11 cellular contexts compared by ENCODE assay signal in genomic region chr3:186788482-186789370, GRCh38. TPM values are rescaled to one million over a fixed set of nuclear protein-coding genes. Genes with fewer than 3 reads are reported as not detected.
DNase-seq lines count a peak whose midpoint lies in the region; ATAC-seq, FAIRE-seq and TF ChIP-seq lines count a peak whose summit lies in the region.
"Had no signal": no experiment of that assay in that cellular context is flagged by ENCODE, and none has a peak within 500 bp of the region (broad histone marks: within the 10 kb centered on the region; RNA-seq: fewer than 3 reads in every experiment).

No MANE protein-coding gene starts in this region.

- H2AFZ ChIP-seq in HepG2 (ENCODE audit: low read length): no peak overlapping the region
- no peak overlapping the region for H2AFZ ChIP-seq in OCI-LY1 (ENCODE audit: low read length)
- no peak overlapping the region for H2AFZ ChIP-seq in H1 (ENCODE audit: low read length)

- no peak overlapping the region for H3K14ac ChIP-seq in H1 (ENCODE audit: insufficient read length)

- TF ChIP-seq CTCF in HepG2 (CRISPR knock-in tag; IDR thresholded peaks at IDR 0.05): no peak
- TF ChIP-seq CTCF in right lobe of liver (IDR thresholded peaks at IDR 0.05): no peak
- TF ChIP-seq CTCF in OCI-LY1 (IDR thresholded peaks at IDR 0.05; ENCODE audit: low read length): no peak
- TF ChIP-seq CTCF in H1 (IDR thresholded peaks at IDR 0.05; ENCODE audit: control extremely low read depth in 1 of 3, insufficient read depth in 1 of 3, low read depth in 1 of 3, low read length in 3 of 3): no peak

- H2BK5ac ChIP-seq in H1 (ENCODE audit: low read depth, low read length): no peak overlapping the region

- peaks cover 37% of the 10 kb centered on the region for H3K4me1 ChIP-seq in HepG2 (ENCODE audit: insufficient read depth, low read length)
- peaks cover 0 to 33% (median 10%) of the 10 kb centered on the region in 4 donors for H3K4me1 ChIP-seq in right lobe of liver
- peaks cover 40% of the 10 kb centered on the region for H3K4me1 ChIP-seq in OCI-LY1 (ENCODE audit: insufficient read depth, low read length, severe bottlenecking)
- peaks cover 0 to 2% (median 0%) of the 10 kb centered on the region in 4 experiments; a peak in 2 of 7 replicates for H3K4me1 ChIP-seq in H1 (replicated peaks in 1 of 4; ENCODE audit: control insufficient read depth in 3 of 4, insufficient read depth in 4 of 4, low read length in 3 of 4)

- H4K20me1 ChIP-seq in HepG2 (ENCODE audit: insufficient read depth, low read length) (peaks cover 64% of the 10 kb centered on the region), OCI-LY1 (ENCODE audit: insufficient read depth, low read length) (peaks cover 11% of the 10 kb centered on the region; the same call in 1 of the 2 replicates), H1 (replicated peaks in 1 of 2; ENCODE audit: control insufficient read depth in 1 of 2, insufficient read depth in 2 of 2, low read length in 2 of 2) (peaks cover 27 to 32% of the 10 kb centered on the region in 2 experiments)

- no TSS peak for BruUV-seq in HepG2 (replicated peaks; lab: Mats Ljungman, UMichigan)

- no peak for TF ChIP-seq EP300 in HepG2 (IDR thresholded peaks at IDR 0.05; ENCODE audit: low read depth in 2 of 2, low read length in 2 of 2)
- no peak for TF ChIP-seq EP300 in HepG2 (CRISPR knock-in tag; IDR thresholded peaks at IDR 0.05; ENCODE audit: borderline replicate concordance)
- no peak for TF ChIP-seq EP300 in H1 (IDR thresholded peaks at IDR 0.05; ENCODE audit: borderline replicate concordance in 1 of 2, low read depth in 2 of 2, low read length in 2 of 2)

- H3K27me3 ChIP-seq in HepG2 (ENCODE audit: control insufficient read depth in 1 of 2, insufficient read depth in 2 of 2, low read length in 2 of 2): no peaks in the 10 kb centered on the region; a peak in 1 of 5 replicates
- no peaks in the 10 kb centered on the region for H3K27me3 ChIP-seq in right lobe of liver
- no peaks in the 10 kb centered on the region for H3K27me3 ChIP-seq in OCI-LY1 (ENCODE audit: insufficient read depth, low read length)
- H3K27me3 ChIP-seq in H1 (replicated peaks in 1 of 4; ENCODE audit: control insufficient read depth in 3 of 4, extremely low read depth in 1 of 4, insufficient read depth in 3 of 4, low read length in 3 of 4): no peaks in the 10 kb centered on the region

- peaks cover 6% of the 10 kb centered on the region for H3K23me2 ChIP-seq in H1 (ENCODE audit: low read depth, low read length)

- TF ChIP-seq RAD21 in HepG2 (CRISPR knock-in tag; IDR thresholded peaks at IDR 0.05) (no peak), H1 (IDR thresholded peaks at IDR 0.05 in 1 of 2, conservative IDR thresholded peaks at IDR 0.05 in 1 of 2; ENCODE audit: low read depth in 2 of 2, low read length in 2 of 2) (no peak)

- H3K36me3 ChIP-seq in HepG2 (replicated peaks in 1 of 2; ENCODE audit: control insufficient read depth in 1 of 2, insufficient read depth in 2 of 2, low read length in 2 of 2) (peaks cover 21 to 62% of the 10 kb centered on the region in 2 experiments), right lobe of liver (peaks cover 15 to 64% (median 50%) of the 10 kb centered on the region in 4 donors), OCI-LY1 (ENCODE audit: insufficient read depth, low read length) (peaks cover 97% of the 10 kb centered on the region), H1 (ENCODE audit: control insufficient read depth in 2 of 4, insufficient read depth in 4 of 4, low read length in 3 of 4) (peaks cover 42 to 96% (median 80%) of the 10 kb centered on the region in 4 experiments)

- CTCF ChIA-PET in HepG2 (lab: Yijun Ruan, JAX; ENCODE audit: low intra/inter-chr PET ratio, low total read pairs): no interaction called here
- CTCF ChIA-PET in H1 (lab: Charles Lee; ENCODE audit: partially characterized antibody): interaction anchor here (1.6 kb wide), 1 partner anchor 199 kb away, joined by 7 read pairs; no protein-coding TSS in a partner anchor

- no peak overlapping the region for H2BK20ac ChIP-seq in H1 (ENCODE audit: low read length)

- H3K23ac ChIP-seq in H1 (ENCODE audit: insufficient read length): no peak overlapping the region

- H3K18ac ChIP-seq in H1 (ENCODE audit: extremely low read depth, low read length): no peak overlapping the region

- H3K56ac ChIP-seq in H1 (replicated peaks; ENCODE audit: insufficient read length, low read depth, low read length): no peak overlapping the region

- no peaks in the 10 kb centered on the region for H3K9me2 ChIP-seq in OCI-LY1 (ENCODE audit: low read depth, low read length)

- in situ Hi-C loops in HepG2 (cut with HindIII; ENCODE audit: extremely low pct_ligation_motif_present, low pct_unique_long_range_greater_than_20kb): no loop called here

- intact Hi-C loops in HepG2 (cut with micrococcal nuclease; ENCODE audit: unreplicated experiment): no loop called here
- intact Hi-C loops in right lobe of liver (cut with DNase I): no loop called here

- no peak overlapping the region for H3K9ac ChIP-seq in HepG2 (ENCODE audit: insufficient read depth, low read depth, low read length)
- H3K9ac ChIP-seq in OCI-LY1 (ENCODE audit: low read length): no peak overlapping the region
- no peak overlapping the region for H3K9ac ChIP-seq in H1 (replicated peaks in 1 of 4; ENCODE audit: extremely low read depth in 1 of 4, low read depth in 3 of 4, low read length in 3 of 4)

- H2BK15ac ChIP-seq in H1 (ENCODE audit: low read length): no peak overlapping the region

- H3K4me3 ChIP-seq in HepG2 (replicated peaks in 1 of 3; ENCODE audit: insufficient read depth in 1 of 3, low read depth in 2 of 3, low read length in 3 of 3) (no peak overlapping the region), right lobe of liver (no peak overlapping the region), OCI-LY1 (ENCODE audit: low read depth, low read length, poor library complexity, severe bottlenecking) (no peak overlapping the region), H1 (ENCODE audit: extremely low read depth in 1 of 4, insufficient read depth in 2 of 4, low read depth in 3 of 4, low read length in 4 of 4) (no peak overlapping the region; a peak in 1 of 8 replicates)

- H3K79me2 ChIP-seq in HepG2 (ENCODE audit: insufficient read depth, low read length) (peaks cover 30% of the 10 kb centered on the region), OCI-LY1 (ENCODE audit: insufficient read depth, low read length) (peaks cover 24% of the 10 kb centered on the region), H1 (ENCODE audit: control insufficient read depth in 1 of 2, insufficient read depth in 2 of 2, low read length in 2 of 2) (peaks cover 16 to 42% of the 10 kb centered on the region in 2 experiments)

- POLR2A ChIA-PET in HepG2 (lab: Yijun Ruan, JAX): no interaction called here
- POLR2A ChIA-PET in H1 (lab: Charles Lee; ENCODE audit: partially characterized antibody): interaction anchor here (0.5 to 7.6 kb wide), 29 partner anchors 9 to 249 kb away, joined by 3 to 166 read pairs (median 4); partner anchors contain the start of genes DNAJB11, KNG1 and RFC4

- no peak overlapping the region for H4K91ac ChIP-seq in H1 (replicated peaks; ENCODE audit: insufficient read length, low read length)

- peaks cover 84% of the 10 kb centered on the region for H3F3A ChIP-seq in OCI-LY1 (ENCODE audit: insufficient read depth, low read length)

- ATAC-seq in HepG2: no peak
- ATAC-seq in right lobe of liver: no peak
- no peak for ATAC-seq in GM18861 (IDR thresholded peaks at IDR 0.05; ENCODE audit: unreplicated experiment)
- ATAC-seq: left cardiac atrium had no signal

- no peak for DNase-seq in HepG2 (ENCODE audit: low spot score)
- no peak for DNase-seq in right lobe of liver
- no peak for DNase-seq in H1 (ENCODE audit: low read depth in 1 of 2, low spot score in 2 of 2)
- DNase-seq in DMS79 treated with DMSO at 0.1 percent for 48 hours (lab: John Stamatoyannopoulos, UW): no peak
- DNase-seq in NCI-H510A treated with DMSO at 0.1 percent for 48 hours (lab: John Stamatoyannopoulos, UW): no peak
- no peak for DNase-seq in caudate nucleus (lab: John Stamatoyannopoulos, UW)
- DNase-seq: left cardiac atrium, NCI-H748 treated with DMSO at 0.1 percent for 48 hours had no signal

- TF ChIP-seq POLR2A in HepG2 (IDR thresholded peaks at IDR 0.05; ENCODE audit: insufficient read depth in 1 of 2, low read depth in 2 of 2, low read length in 2 of 2) (peak in 1 of 2 experiments; percentile 3; a peak in 1 of 4 replicates), right lobe of liver (IDR thresholded peaks at IDR 0.05) (no peak), H1 (IDR thresholded peaks at IDR 0.05; ENCODE audit: control extremely low read depth in 1 of 2, low read depth in 2 of 2, low read length in 2 of 2) (peak; percentile 29 to 91)

- H3K4ac ChIP-seq in H1 (replicated peaks; ENCODE audit: insufficient read length, low read depth, low read length): no peak overlapping the region

- H3K79me1 ChIP-seq in H1 (ENCODE audit: low read depth, low read length): no peaks in the 10 kb centered on the region

- no peak overlapping the region for H3K27ac ChIP-seq in HepG2 (ENCODE audit: extremely low read length, insufficient read depth, low read length)
- H3K27ac ChIP-seq in right lobe of liver: no peak overlapping the region
- H3K27ac ChIP-seq in OCI-LY1 (ENCODE audit: low read depth, low read length, poor library complexity, severe bottlenecking): no peak overlapping the region
- no peak overlapping the region for H3K27ac ChIP-seq in H1 (ENCODE audit: low read depth, low read length)
- H3K27ac ChIP-seq in caudate nucleus (ENCODE audit: low read depth, low read length): no peak overlapping the region

- no peak overlapping the region for H4K5ac ChIP-seq in H1 (ENCODE audit: insufficient read length, low read depth, low read length)

- no peak overlapping the region; the same call in 1 of the 2 replicates for H4K8ac ChIP-seq in H1 (ENCODE audit: extremely low read depth, insufficient read depth, low read length)

- FAIRE-seq in HepG2 (lab: Jason Lieb, UNC) (peak; percentile 15), H1 (lab: Jason Lieb, UNC) (peak; percentile 52)

- no peak overlapping the region for H3K4me2 ChIP-seq in HepG2 (ENCODE audit: low read depth, low read length)
- H3K4me2 ChIP-seq in OCI-LY1 (ENCODE audit: low read length): 0 out of 2 replicates have a peak overlapping the region, but pooled peaks have one; percentile 0
- H3K4me2 ChIP-seq in H1 (ENCODE audit: insufficient read depth in 1 of 2, low read depth in 2 of 2, low read length in 2 of 2): no peak overlapping the region

- WGBS in HepG2 (ENCODE audit: low lambda C conversion rate): 76% methylated on average over 13 of the region's 13 CpGs
- 41% methylated on average over 13 of the region's 13 CpGs for WGBS in right lobe of liver (ENCODE audit: insufficient coverage, low coverage, low lambda C conversion rate, missing lambda C conversion rate)
- WGBS in H1 (ENCODE audit: extremely low coverage in 1 of 2, insufficient coverage in 1 of 2, insufficient read length in 1 of 2, insufficient replicate concordance in 2 of 2, low coverage in 1 of 2, low lambda C conversion rate in 2 of 2, missing lambda C conversion rate in 1 of 2), 2 experiments: 88% methylated on average over 13 of the region's 13 CpGs; no CpG with 5 or more reads in 1 of the 2 experiments

- no peak overlapping the region for H2BK120ac ChIP-seq in H1 (replicated peaks; ENCODE audit: low read depth, low read length)

- H2BK12ac ChIP-seq in H1 (ENCODE audit: low read depth, low read length): no peak overlapping the region

- H3K9me3 ChIP-seq in HepG2 (ENCODE audit: low read length) (no peaks in the 10 kb centered on the region), right lobe of liver (no peaks in the 10 kb centered on the region), OCI-LY1 (ENCODE audit: low read length) (no peaks in the 10 kb centered on the region), H1 (ENCODE audit: insufficient read depth in 2 of 2, low read depth in 1 of 2, low read length in 1 of 2) (no peaks in the 10 kb centered on the region)

- H2AK5ac ChIP-seq in H1 (ENCODE audit: low read depth, low read length): no peak overlapping the region

RNA-seq across cellular contexts. Expression of gene EIF4A2, which starts 5.3 kb away (rescaled TPM):
- 446 and 480 TPM in 2 replicates for total RNA-seq in HepG2 (2016; rRNA removed; fragmentation: Illumina TruSeq; extraction: Trizol)
- 146 and 165 TPM in 2 replicates for total RNA-seq in HepG2 (2016; cell fraction: cytosol; rRNA removed; fragmentation: Illumina TruSeq; extraction: Trizol; ENCODE audit: low read depth)
- total RNA-seq in HepG2 (2016; cell fraction: insoluble cytoplasmic fraction; rRNA removed; fragmentation: Illumina TruSeq; extraction: Trizol): 450 and 480 TPM in 2 replicates
- 286 and 327 TPM in 2 replicates for total RNA-seq in HepG2 (2016; cell fraction: membrane; rRNA removed; fragmentation: Illumina TruSeq; extraction: Trizol)
- total RNA-seq in HepG2 (2016; cell fraction: nucleus; rRNA removed; fragmentation: Illumina TruSeq; extraction: Trizol): 656 and 709 TPM in 2 replicates
- polyA plus RNA-seq in HepG2 (2011; rRNA removed): 475 and 596 TPM in 2 replicates
- polyA plus RNA-seq in HepG2 (2011; cell fraction: cytosol; rRNA removed): 247 and 610 TPM in 2 replicates
- 443 and 672 TPM in 2 replicates for polyA plus RNA-seq in HepG2 (2011; cell fraction: nucleus; rRNA removed)
- 536 and 611 TPM in 2 replicates for polyA plus RNA-seq in HepG2 (2012)
- polyA plus RNA-seq in HepG2 (2016; cell fraction: cytosol; fragmentation: Illumina TruSeq; extraction: Trizol; ENCODE audit: low read depth): 52.8 and 60.6 TPM in 2 replicates
- polyA plus RNA-seq in HepG2 (2016; cell fraction: insoluble cytoplasmic fraction; fragmentation: Illumina TruSeq; extraction: Trizol; ENCODE audit: low read depth): 340 and 366 TPM in 2 replicates
- polyA plus RNA-seq in HepG2 (2016; cell fraction: membrane; fragmentation: Illumina TruSeq; extraction: Trizol; ENCODE audit: low read depth): 139 and 154 TPM in 2 replicates
- polyA plus RNA-seq in HepG2 (2016; cell fraction: nucleus; fragmentation: Illumina TruSeq; extraction: Trizol; ENCODE audit: insufficient read depth, low read depth): 727 and 748 TPM in 2 replicates
- polyA minus RNA-seq in HepG2 (2011; rRNA and poly(A)+ RNA removed; ENCODE audit: low replicate concordance): 191 and 270 TPM in 2 replicates
- polyA minus RNA-seq in HepG2 (2011; cell fraction: cytosol; rRNA and poly(A)+ RNA removed): 288 and 321 TPM in 2 replicates
- 1,137 and 1,381 TPM in 2 replicates for polyA minus RNA-seq in HepG2 (2011; cell fraction: nucleus; rRNA and poly(A)+ RNA removed)
- 100 to 1,000 TPM in 5 of 6 experiments, 10 to 100 TPM in 1; 98.9 to 234 (median 131) TPM for total RNA-seq in right lobe of liver
- total RNA-seq in H1 (2021; fragmentation: NEBNext Ultra II Directional; extraction: Animal tissue kit (Norgen Biotek cat#: 25700)): 596 and 604 TPM in 2 replicates
- polyA plus RNA-seq in H1 (2011; rRNA removed): 401 and 527 TPM in 2 replicates
- 703 TPM for polyA plus RNA-seq in H1 (2011; cell fraction: cytosol; rRNA removed)
- polyA plus RNA-seq in H1 (2011; cell fraction: nucleus; rRNA removed): 238 TPM
- polyA plus RNA-seq in H1 (2012, experiment 1 of 2): 451 to 490 TPM (median 461 TPM) in 4 replicates
- 41.8 TPM for polyA plus RNA-seq in H1 (2012, experiment 2 of 2)
- 347 TPM for polyA plus RNA-seq in H1 (2013, experiment 1 of 2)
- polyA plus RNA-seq in H1 (2013, experiment 2 of 2): 339 TPM
- polyA minus RNA-seq in H1 (2011; rRNA and poly(A)+ RNA removed): 304 and 361 TPM in 2 replicates
- polyA minus RNA-seq in H1 (2011; cell fraction: cytosol; rRNA and poly(A)+ RNA removed): 434 TPM
- 679 TPM for polyA minus RNA-seq in H1 (2011; cell fraction: nucleus; rRNA and poly(A)+ RNA removed)

RNA-seq across cellular contexts. Expression of gene RFC4, which starts 17.6 kb away (rescaled TPM):
- 103 and 109 TPM in 2 replicates for total RNA-seq in HepG2 (2016; rRNA removed; fragmentation: Illumina TruSeq; extraction: Trizol)
- total RNA-seq in HepG2 (2016; cell fraction: cytosol; rRNA removed; fragmentation: Illumina TruSeq; extraction: Trizol; ENCODE audit: low read depth): 40.2 and 42.1 TPM in 2 replicates
- total RNA-seq in HepG2 (2016; cell fraction: insoluble cytoplasmic fraction; rRNA removed; fragmentation: Illumina TruSeq; extraction: Trizol): 106 and 115 TPM in 2 replicates
- total RNA-seq in HepG2 (2016; cell fraction: membrane; rRNA removed; fragmentation: Illumina TruSeq; extraction: Trizol): 31.0 and 31.4 TPM in 2 replicates
- total RNA-seq in HepG2 (2016; cell fraction: nucleus; rRNA removed; fragmentation: Illumina TruSeq; extraction: Trizol): 68.8 and 77.7 TPM in 2 replicates
- 15.1 and 18.5 TPM in 2 replicates for polyA plus RNA-seq in HepG2 (2011; rRNA removed)
- 7.9 and 8.6 TPM in 2 replicates for polyA plus RNA-seq in HepG2 (2011; cell fraction: cytosol; rRNA removed)
- polyA plus RNA-seq in HepG2 (2011; cell fraction: nucleus; rRNA removed): 32.1 and 36.9 TPM in 2 replicates
- polyA plus RNA-seq in HepG2 (2012): 26.8 and 40.8 TPM in 2 replicates
- 9.3 and 10.4 TPM in 2 replicates for polyA plus RNA-seq in HepG2 (2016; cell fraction: cytosol; fragmentation: Illumina TruSeq; extraction: Trizol; ENCODE audit: low read depth)
- 97.0 and 99.6 TPM in 2 replicates for polyA plus RNA-seq in HepG2 (2016; cell fraction: insoluble cytoplasmic fraction; fragmentation: Illumina TruSeq; extraction: Trizol; ENCODE audit: low read depth)
- polyA plus RNA-seq in HepG2 (2016; cell fraction: membrane; fragmentation: Illumina TruSeq; extraction: Trizol; ENCODE audit: low read depth): 10.8 and 11.9 TPM in 2 replicates
- polyA plus RNA-seq in HepG2 (2016; cell fraction: nucleus; fragmentation: Illumina TruSeq; extraction: Trizol; ENCODE audit: insufficient read depth, low read depth): 133 and 142 TPM in 2 replicates
- polyA minus RNA-seq in HepG2 (2011; rRNA and poly(A)+ RNA removed; ENCODE audit: low replicate concordance): 2.1 and 21.7 TPM in 2 replicates
- 4.9 and 11.6 TPM in 2 replicates for polyA minus RNA-seq in HepG2 (2011; cell fraction: cytosol; rRNA and poly(A)+ RNA removed)
- polyA minus RNA-seq in HepG2 (2011; cell fraction: nucleus; rRNA and poly(A)+ RNA removed): 11.7 and 14.3 TPM in 2 replicates
- 10 to 100 TPM in 2 of 6 experiments, 1 to 10 TPM in 4; 4.6 to 17.4 (median 5.6) TPM for total RNA-seq in right lobe of liver
- 86.9 and 100 TPM in 2 replicates for total RNA-seq in H1 (2021; fragmentation: NEBNext Ultra II Directional; extraction: Animal tissue kit (Norgen Biotek cat#: 25700))
- 17.5 and 21.8 TPM in 2 replicates for polyA plus RNA-seq in H1 (2011; rRNA removed)
- 49.9 TPM for polyA plus RNA-seq in H1 (2011; cell fraction: cytosol; rRNA removed)
- 31.1 TPM for polyA plus RNA-seq in H1 (2011; cell fraction: nucleus; rRNA removed)
- polyA plus RNA-seq in H1 (2012, experiment 1 of 2): 96.9 to 123 TPM (median 107 TPM) in 4 replicates
- polyA plus RNA-seq in H1 (2012, experiment 2 of 2): 26.1 TPM
- 79.6 TPM for polyA plus RNA-seq in H1 (2013, experiment 1 of 2)
- polyA plus RNA-seq in H1 (2013, experiment 2 of 2): 77.3 TPM
- polyA minus RNA-seq in H1 (2011; rRNA and poly(A)+ RNA removed): 21.4 and 22.1 TPM in 2 replicates
- 21.3 TPM for polyA minus RNA-seq in H1 (2011; cell fraction: cytosol; rRNA and poly(A)+ RNA removed)
- 32.2 TPM for polyA minus RNA-seq in H1 (2011; cell fraction: nucleus; rRNA and poly(A)+ RNA removed)

RNA-seq across cellular contexts. Expression of gene ADIPOQ, which starts 53.8 kb away (rescaled TPM):
- total RNA-seq in HepG2 (2016; rRNA removed; fragmentation: Illumina TruSeq; extraction: Trizol) (not detected in 2 replicates), right lobe of liver (not detected)
- total RNA-seq in HepG2 (2016; cell fraction: cytosol; rRNA removed; fragmentation: Illumina TruSeq; extraction: Trizol; ENCODE audit: low read depth): not detected in 2 replicates
- not detected in 2 replicates for total RNA-seq in HepG2 (2016; cell fraction: insoluble cytoplasmic fraction; rRNA removed; fragmentation: Illumina TruSeq; extraction: Trizol)
- not detected in 2 replicates for total RNA-seq in HepG2 (2016; cell fraction: membrane; rRNA removed; fragmentation: Illumina TruSeq; extraction: Trizol)
- total RNA-seq in HepG2 (2016; cell fraction: nucleus; rRNA removed; fragmentation: Illumina TruSeq; extraction: Trizol): not detected in 2 replicates
- polyA plus RNA-seq in HepG2 (2011; rRNA removed) (not detected in 2 replicates), H1 (2011; rRNA removed) (not detected in 2 replicates)
- polyA plus RNA-seq in HepG2 (2011; cell fraction: cytosol; rRNA removed): not detected in 2 replicates
- polyA plus RNA-seq in HepG2 (2011; cell fraction: nucleus; rRNA removed): not detected in 2 replicates
- not detected in 2 replicates for polyA plus RNA-seq in HepG2 (2012)
- not detected in 2 replicates for polyA plus RNA-seq in HepG2 (2016; cell fraction: cytosol; fragmentation: Illumina TruSeq; extraction: Trizol; ENCODE audit: low read depth)
- polyA plus RNA-seq in HepG2 (2016; cell fraction: insoluble cytoplasmic fraction; fragmentation: Illumina TruSeq; extraction: Trizol; ENCODE audit: low read depth): not detected in 2 replicates
- not detected in 2 replicates for polyA plus RNA-seq in HepG2 (2016; cell fraction: membrane; fragmentation: Illumina TruSeq; extraction: Trizol; ENCODE audit: low read depth)
- not detected in 2 replicates for polyA plus RNA-seq in HepG2 (2016; cell fraction: nucleus; fragmentation: Illumina TruSeq; extraction: Trizol; ENCODE audit: insufficient read depth, low read depth)
- polyA minus RNA-seq in HepG2 (2011; rRNA and poly(A)+ RNA removed; ENCODE audit: low replicate concordance): not detected in 2 replicates
- not detected in 2 replicates for polyA minus RNA-seq in HepG2 (2011; cell fraction: cytosol; rRNA and poly(A)+ RNA removed)
- not detected in 2 replicates for polyA minus RNA-seq in HepG2 (2011; cell fraction: nucleus; rRNA and poly(A)+ RNA removed)
- not detected in 2 replicates for total RNA-seq in H1 (2021; fragmentation: NEBNext Ultra II Directional; extraction: Animal tissue kit (Norgen Biotek cat#: 25700))
- polyA plus RNA-seq in H1 (2011; cell fraction: cytosol; rRNA removed): not detected
- not detected for polyA plus RNA-seq in H1 (2011; cell fraction: nucleus; rRNA removed)
- not detected in 4 replicates for polyA plus RNA-seq in H1 (2012, experiment 1 of 2)
- polyA plus RNA-seq in H1 (2012, experiment 2 of 2): not detected
- polyA plus RNA-seq in H1 (2013, experiment 1 of 2): not detected
- not detected for polyA plus RNA-seq in H1 (2013, experiment 2 of 2)
- polyA minus RNA-seq in H1 (2011; rRNA and poly(A)+ RNA removed): 0.05 TPM in 1 of 2 replicates, not detected in the other
- not detected for polyA minus RNA-seq in H1 (2011; cell fraction: cytosol; rRNA and poly(A)+ RNA removed)
- polyA minus RNA-seq in H1 (2011; cell fraction: nucleus; rRNA and poly(A)+ RNA removed): not detected
- total RNA-seq: Daoy had no signal

Comparison
In these comparisons a context has a peak if more than half of its experiments do, and no peak if none do; other contexts are left out.
1. Of the 41 proteins assayed by ChIP-seq in both HepG2 and H1: peak only in HepG2: none; only in H1: POLR2AphosphoS5; in both: none; in neither: 39; mixed calls (peak in some experiments, not most) for 1.